Comparison of ENCODE assay signal across 7 cellular contexts in genomic region chr10:64924306-64924705, GRCh38.
DNase-seq lines count a peak whose midpoint lies in the region; TF ChIP-seq lines count a peak whose summit lies in the region.
"Not testable (repeated sequence)": the region's sequence is repeated elsewhere in the genome, so short reads cannot be mapped to it uniquely, and the experiment has no call there.

No MANE protein-coding gene starts in this region.

- peaks cover 25 to 27% of the 10 kb centered on the region in 2 experiments for H3K9me3 Mint-ChIP-seq in H9
- H3K9me3 Mint-ChIP-seq in neural crest cell: peaks cover 14% of the 10 kb centered on the region
- peaks cover 27% of the 10 kb centered on the region for H3K9me3 Mint-ChIP-seq in progenitor cell of endocrine pancreas (ENCODE audit: low read depth)

- H3K14ac ChIP-seq in H9 (ENCODE audit: insufficient read depth, low read length): not testable (repeated sequence)

- H3K36me3 Mint-ChIP-seq in H9 (ENCODE audit: insufficient read depth in 1 of 3, low read depth in 3 of 3): peaks cover 0 to 22% (median 2%) of the 10 kb centered on the region in 3 experiments; a peak in 5 of 7 replicates
- peaks cover 10% of the 10 kb centered on the region for H3K36me3 Mint-ChIP-seq in neural crest cell (ENCODE audit: low read depth)
- H3K36me3 Mint-ChIP-seq in progenitor cell of endocrine pancreas (ENCODE audit: insufficient read depth): not testable (repeated sequence)

- H3K79me2 ChIP-seq in H9 (ENCODE audit: insufficient read depth, low read length): not testable (repeated sequence)

- not testable (repeated sequence) for H2AK5ac ChIP-seq in H9 (ENCODE audit: insufficient read length, low read length)

- H3K4me3 Mint-ChIP-seq in H9 (peak overlapping the region; percentile 81 to 89), neural crest cell (peak overlapping the region; percentile 87), progenitor cell of endocrine pancreas (ENCODE audit: low read depth) (peak overlapping the region; percentile 80)

- not testable (repeated sequence) for H3K27me3 ChIP-seq in H9 (ENCODE audit: insufficient read depth, low read length); NT2/D1 (ENCODE audit: insufficient read depth, insufficient read length); iPS DF 6.9 (ENCODE audit: control insufficient read depth, insufficient read depth, low read length)

- not testable (repeated sequence) for H2BK5ac ChIP-seq in H9 (ENCODE audit: insufficient read length, low read length)

- H4K8ac ChIP-seq in H9 (replicated peaks; ENCODE audit: insufficient read length, low read depth, low read length): not testable (repeated sequence)

- not testable (repeated sequence) for H3K4me1 Mint-ChIP-seq in H9; neural crest cell; progenitor cell of endocrine pancreas (ENCODE audit: low read depth)

- H3K18ac ChIP-seq in H9 (ENCODE audit: insufficient read length, low read depth, low read length): not testable (repeated sequence)

- no CpG with 5 or more reads among the region's 21 CpGs for WGBS in H9 (ENCODE audit: extremely low coverage, insufficient read length, low lambda C conversion rate)
- WGBS in iPS DF 6.9 (ENCODE audit: insufficient coverage, insufficient read length): no CpG with 5 or more reads among the region's 21 CpGs

- not testable (repeated sequence) for H3K27ac ChIP-seq in H9 (ENCODE audit: insufficient read length, low read depth, low read length); iPS DF 6.9 (ENCODE audit: low read length)

- peak overlapping the region; percentile 17 for H3K4me2 ChIP-seq in H9 (ENCODE audit: insufficient read depth, insufficient read length, low read length)

- H3K4me1 ChIP-seq in H9 (ENCODE audit: insufficient read depth, low read length); NT2/D1 (ENCODE audit: insufficient read depth, insufficient read length); iPS DF 6.9 (ENCODE audit: control insufficient read depth, insufficient read depth, low read length): not testable (repeated sequence)

- H3K4ac ChIP-seq in H9 (ENCODE audit: low read depth, low read length): not testable (repeated sequence)

- not testable (repeated sequence) for H4K91ac ChIP-seq in H9 (ENCODE audit: insufficient read length, low read depth, low read length)

- peak overlapping the region; percentile 34 for H3K4me3 ChIP-seq in NT2/D1 (ENCODE audit: insufficient read length, low read depth)
- H3K4me3 ChIP-seq in iPS DF 6.9 (ENCODE audit: low read length): peak overlapping the region; percentile 20; the same call in 1 of the 2 replicates

- not testable (repeated sequence) for H4K5ac ChIP-seq in H9 (ENCODE audit: insufficient read length, low read depth, low read length)

- H3K27ac Mint-ChIP-seq in H9 (peak overlapping the region in 1 of 3 experiments; percentile 66; a peak in 1 of 7 replicates), neural crest cell (ENCODE audit: unreplicated experiment) (peak overlapping the region; percentile 21), progenitor cell of endocrine pancreas (peak overlapping the region; percentile 53)

- DNase-seq in H9 (peak; percentile 51), ecto neural progenitor cell (ENCODE audit: low spot score) (peak; percentile 43), islet precursor cell (peak; percentile 54), progenitor cell of endocrine pancreas (ENCODE audit: low spot score, unreplicated experiment) (peak; percentile 10)
- DNase-seq in NT2/D1 (ENCODE audit: low read depth, low spot score); iPS DF 6.9 (ENCODE audit: low read depth, low spot score); neural crest cell (ENCODE audit: low read depth, low spot score): not testable (repeated sequence)

- not testable (repeated sequence) for TF ChIP-seq CTCF in H9 (conservative IDR thresholded peaks at IDR 0.05); neural crest cell (conservative IDR thresholded peaks at IDR 0.05); progenitor cell of endocrine pancreas (IDR thresholded peaks at IDR 0.05; ENCODE audit: unreplicated experiment)

- not testable (repeated sequence) for H3K23me2 ChIP-seq in H9 (ENCODE audit: insufficient read length, low read depth, low read length, poor library complexity, severe bottlenecking)

- H2AFZ ChIP-seq in H9 (ENCODE audit: low read length): not testable (repeated sequence)

- H3K79me1 ChIP-seq in H9 (ENCODE audit: insufficient read depth, low read depth, low read length, poor library complexity, severe bottlenecking): not testable (repeated sequence)

- not testable (repeated sequence) for H3K36me3 ChIP-seq in NT2/D1 (ENCODE audit: insufficient read depth, insufficient read length, low read length); iPS DF 6.9 (ENCODE audit: control insufficient read depth, insufficient read depth, low read length)

- not testable (repeated sequence) for H2BK20ac ChIP-seq in H9 (ENCODE audit: low read depth, low read length, poor library complexity, severe bottlenecking)

- H2BK15ac ChIP-seq in H9 (ENCODE audit: low read depth, low read length): not testable (repeated sequence)

- not testable (repeated sequence) for H3K56ac ChIP-seq in H9 (ENCODE audit: insufficient read length, low read depth, low read length)

- not testable (repeated sequence) for H3K23ac ChIP-seq in H9 (ENCODE audit: insufficient read length, low read depth, low read length)

- not testable (repeated sequence) for H4K20me1 ChIP-seq in H9 (ENCODE audit: control insufficient read depth, insufficient read depth, insufficient read length)

- not testable (repeated sequence) for H3K27me3 Mint-ChIP-seq in H9 (ENCODE audit: low read depth); progenitor cell of endocrine pancreas
- H3K27me3 Mint-ChIP-seq in neural crest cell (ENCODE audit: low read depth): peaks cover 12% of the 10 kb centered on the region

- H3K9ac ChIP-seq in H9 (ENCODE audit: extremely low read depth, insufficient read length, low read length); NT2/D1 (ENCODE audit: insufficient read length, low read depth): not testable (repeated sequence)

- H3T11ph ChIP-seq in H9 (ENCODE audit: low read length): not testable (repeated sequence)

- not testable (repeated sequence) for H2BK120ac ChIP-seq in H9 (ENCODE audit: low read depth, low read length, poor library complexity, severe bottlenecking)

- not testable (repeated sequence) for H3K9me3 ChIP-seq in H9 (ENCODE audit: control insufficient read depth, low read depth, low read length); NT2/D1 (ENCODE audit: insufficient read depth, low read length); iPS DF 6.9 (ENCODE audit: control insufficient read depth, insufficient read depth, low read length)

- H2BK12ac ChIP-seq in H9 (ENCODE audit: insufficient read length, low read depth, low read length): not testable (repeated sequence)
